In the genomic region with DNA sequence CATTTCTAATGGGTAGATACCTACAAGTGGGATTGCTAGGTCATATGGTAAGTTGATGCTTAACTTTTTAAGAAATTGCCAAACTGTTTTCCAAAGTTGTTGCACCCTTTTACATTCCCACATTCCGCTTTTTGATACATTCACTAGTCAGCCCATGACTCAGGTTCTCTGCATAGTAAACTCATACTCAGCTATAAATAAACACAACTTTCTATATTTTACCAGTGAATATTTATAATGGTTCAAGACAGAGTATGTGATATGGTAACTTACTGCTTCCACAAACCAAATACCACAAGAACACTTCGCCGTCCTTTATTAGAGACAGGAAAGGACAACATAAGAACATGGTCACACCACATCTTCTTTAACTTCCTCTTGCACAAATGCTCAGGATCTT, we compare ENCODE assay signal across 20 cellular contexts. TPM values are rescaled to one million over a fixed set of nuclear protein-coding genes. Genes with fewer than 3 reads are reported as not detected.
DNase-seq lines count a peak whose midpoint lies in the region; ATAC-seq and TF ChIP-seq lines count a peak whose summit lies in the region.
"Had no signal": no experiment of that assay in that cellular context is flagged by ENCODE, and none has a peak within 500 bp of the region (broad histone marks: within the 10 kb centered on the region; RNA-seq: fewer than 3 reads in every experiment).

No MANE protein-coding gene starts in this region.

- POLR2A ChIA-PET in PC-3 (lab: Charles Lee; ENCODE audit: unreplicated experiment): no interaction called here

- peak; percentile 74 for DNase-seq in ELR (ENCODE audit: low read depth)
- DNase-seq in PC-3: peak; percentile 44
- DNase-seq in choroid plexus epithelial cell (ENCODE audit: low read depth): peak; percentile 39
- peak; percentile 28 for DNase-seq in non-pigmented ciliary epithelial cell (ENCODE audit: low read depth)
- DNase-seq in NCI-H69 (lab: John Stamatoyannopoulos, UW): no peak
- no peak for DNase-seq in stimulated activated CD4-positive, alpha-beta T cell treated with anti-CD3 and anti-CD28 coated beads, Interleukin-4, amount 100 ng/mL, for 24 hours
- no peak for DNase-seq in foreskin melanocyte
- no peak for DNase-seq in activated naive CD4-positive, alpha-beta T cell (lab: John Stamatoyannopoulos, UW)
- DNase-seq: activated CD4-positive, alpha-beta memory T cell treated with anti-CD3 and anti-CD28 coated beads, Interleukin-2, amount 10 ng/mL, durations not matched to agents 7 days and 5 days; activated T-cell treated with anti-CD3 and anti-CD28 coated beads, Interleukin-2, amount 50 U/mL, for 48 hours; cortex of kidney; hypothalamus; mucosa of descending colon; NCI-H2029 treated with DMSO at 0.1 percent for 48 hours; NCI-H510A; OCI-M1; ovary; tibial artery had no signal

- no peaks in the 10 kb centered on the region for H3K79me2 ChIP-seq in PC-3 (ENCODE audit: low read length)

- H3K36me3 ChIP-seq in PC-3 (ENCODE audit: low read depth, low read length): no peaks in the 10 kb centered on the region
- H3K36me3 ChIP-seq: HAP-1, ovary had no signal

- H3K4me3 ChIP-seq in PC-3 (ENCODE audit: low read length) (no peak overlapping the region), choroid plexus epithelial cell (ENCODE audit: low read depth, low read length) (no peak overlapping the region)
- H3K4me3 ChIP-seq: HAP-1, mucosa of descending colon, ovary, tibial artery had no signal

- peak overlapping the region; percentile 32 for H3K4me2 ChIP-seq in PC-3 (ENCODE audit: low read length)

- no peaks in the 10 kb centered on the region for H3K9me2 ChIP-seq in PC-3 (replicated peaks; ENCODE audit: low read length)

- H3K9me3 ChIP-seq in PC-3 (ENCODE audit: low read length): no peaks in the 10 kb centered on the region
- H3K9me3 ChIP-seq: HAP-1, mucosa of descending colon, ovary, tibial artery had no signal

- no peak for TF ChIP-seq CTCF in PC-3 (conservative IDR thresholded peaks at IDR 0.05; ENCODE audit: low read depth, low read length)
- TF ChIP-seq CTCF in choroid plexus epithelial cell (conservative IDR thresholded peaks at IDR 0.05; ENCODE audit: low read depth, low read length): no peak

- H3K9ac ChIP-seq in PC-3 (ENCODE audit: low read length): no peak overlapping the region

- intact Hi-C loops in PC-3 (cut with micrococcal nuclease): no loop called here

- H2AFZ ChIP-seq in PC-3 (ENCODE audit: low read length): no peak overlapping the region

- BruUV-seq in PC-3 (replicated peaks; lab: Mats Ljungman, UMichigan): no TSS peak

- no peaks in the 10 kb centered on the region for H3K27me3 ChIP-seq in PC-3 (ENCODE audit: low read length)
- H3K27me3 ChIP-seq: ovary, tibial artery had no signal

- no peaks in the 10 kb centered on the region for H4K20me1 ChIP-seq in PC-3 (ENCODE audit: low read length)

- CTCF ChIA-PET in PC-3 (lab: Charles Lee): no interaction called here

- H3F3A ChIP-seq in PC-3 (ENCODE audit: low read length, unreplicated experiment): no peaks in the 10 kb centered on the region

- H3K4me1 ChIP-seq in PC-3 (ENCODE audit: insufficient read depth, low read length): peaks cover 10% of the 10 kb centered on the region

- H3K27ac ChIP-seq in PC-3 (ENCODE audit: low read length): no peak overlapping the region
- H3K27ac ChIP-seq: ovary, tibial artery had no signal

- ATAC-seq in PC-3: peak; percentile 74
- ATAC-seq: mucosa of descending colon; stimulated activated memory B cell treated with anti-CD40 and anti-IgM and Interleukin-4, amounts not matched to agents 10 μg/mL and 1 μg/mL and 100 μg/mL, for 72 hours had no signal

RNA-seq across cellular contexts. Expression of gene PLPP1, which starts 54.0 kb away (rescaled TPM):
- 16.2 and 21.1 TPM in 2 replicates for total RNA-seq in PC-3 (2014; rRNA removed)

Comparison
In these comparisons a context has a peak if more than half of its experiments do, and no peak if none do; other contexts are left out.
1. DNase-seq: peak in ELR (single experiment), PC-3 (single experiment), choroid plexus epithelial cell (single experiment) and non-pigmented ciliary epithelial cell (single experiment); none in NCI-H69 (single experiment), stimulated activated CD4-positive, alpha-beta T cell treated with anti-CD3 and anti-CD28 coated beads, Interleukin-4, amount 100 ng/mL, for 24 hours (single experiment), foreskin melanocyte (single experiment) and activated naive CD4-positive, alpha-beta T cell (0 of 4).